ENCODE assay signal across 8 cellular contexts in the genomic region with DNA sequence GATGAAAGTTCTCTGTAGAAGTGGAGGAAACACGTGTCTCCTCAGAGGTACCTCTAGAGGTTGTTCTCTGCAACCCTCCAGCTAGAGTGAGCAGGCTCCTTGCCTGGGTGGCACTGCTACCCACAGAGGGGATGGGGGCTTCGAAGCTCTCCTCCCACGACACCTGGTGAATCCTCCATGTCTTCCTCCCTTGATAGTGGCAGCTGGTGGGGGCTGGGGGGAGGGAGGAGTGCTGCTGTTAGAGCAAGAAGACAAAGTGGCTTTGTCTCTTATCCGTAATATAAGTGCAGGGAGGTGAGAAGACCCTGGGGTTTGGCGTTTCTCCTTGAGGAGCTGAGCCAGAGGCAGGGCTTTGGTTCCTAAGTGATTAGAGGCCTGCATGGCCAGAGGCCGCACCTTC. TPM values are rescaled to one million over a fixed set of nuclear protein-coding genes. Genes with fewer than 3 reads are reported as not detected.
DNase-seq lines count a peak whose midpoint lies in the region; ATAC-seq and TF ChIP-seq lines count a peak whose summit lies in the region.

No MANE protein-coding gene starts in this region.

- intact Hi-C loops in transverse colon (cut with DNase I; ENCODE audit: low total_unique reads): no loop called here

- H3K27me3 Mint-ChIP-seq in activated CD8-positive, alpha-beta memory T cell treated with anti-CD3 and anti-CD28 coated beads, Interleukin-2, amount 10 ng/mL, durations not matched to agents 7 days and 5 days: no peaks in the 10 kb centered on the region
- no peaks in the 10 kb centered on the region for H3K27me3 Mint-ChIP-seq in effector memory CD8-positive, alpha-beta T cell
- no peaks in the 10 kb centered on the region for H3K27me3 Mint-ChIP-seq in nephron (ENCODE audit: low read depth)

- peaks cover 42% of the 10 kb centered on the region for H3K36me3 Mint-ChIP-seq in activated CD8-positive, alpha-beta memory T cell treated with anti-CD3 and anti-CD28 coated beads, Interleukin-2, amount 10 ng/mL, durations not matched to agents 7 days and 5 days
- peaks cover 30% of the 10 kb centered on the region for H3K36me3 Mint-ChIP-seq in effector memory CD8-positive, alpha-beta T cell (ENCODE audit: insufficient read depth)
- peaks cover 4% of the 10 kb centered on the region for H3K36me3 Mint-ChIP-seq in nephron (ENCODE audit: low read depth)

- H3K4me1 Mint-ChIP-seq in activated CD8-positive, alpha-beta memory T cell treated with anti-CD3 and anti-CD28 coated beads, Interleukin-2, amount 10 ng/mL, durations not matched to agents 7 days and 5 days: peaks cover 83% of the 10 kb centered on the region
- H3K4me1 Mint-ChIP-seq in effector memory CD8-positive, alpha-beta T cell (ENCODE audit: low read depth in 2 of 2): peaks cover 72 to 86% of the 10 kb centered on the region in 2 donors
- peaks cover 72% of the 10 kb centered on the region for H3K4me1 Mint-ChIP-seq in nephron

- peak overlapping the region; percentile 82 to 90 (median 87) for H3K27ac ChIP-seq in transverse colon

- TF ChIP-seq EP300 in transverse colon (IDR thresholded peaks at IDR 0.05; ENCODE audit: low read depth): no peak

- TF ChIP-seq CTCF in nephron (IDR thresholded peaks at IDR 0.05; ENCODE audit: unreplicated experiment in 3 of 3) (no peak), transverse colon (IDR thresholded peaks at IDR 0.05) (no peak)

- in situ Hi-C loops in transverse colon (cut with MboI; ENCODE audit: low pct_ligation_motif_present in 1 of 4, low pct_unique_long_range_greater_than_20kb in 1 of 4, low sequenced_read_pairs in 3 of 4): no loop called here

- H3K9me3 ChIP-seq in transverse colon: no peaks in the 10 kb centered on the region

- DNase-seq in activated CD8-positive, alpha-beta memory T cell treated with anti-CD3 and anti-CD28 coated beads, Interleukin-2, amount 10 ng/mL, durations not matched to agents 7 days and 5 days: no peak
- no peak for DNase-seq in activated CD8-positive, alpha-beta memory T cell treated with anti-CD3 and anti-CD28 coated beads, Interleukin-2, amount 50 U/mL, for 48 hours
- DNase-seq in effector memory CD8-positive, alpha-beta T cell: no peak
- no peak for DNase-seq in transverse colon
- DNase-seq in NCI-H345 (lab: John Stamatoyannopoulos, UW): no peak
- DNase-seq in amniotic stem cell (lab: John Stamatoyannopoulos, UW): no peak

- WGBS in transverse colon (ENCODE audit: low coverage in 1 of 2), 2 donors: 43 to 60% methylated on average over 3 to 6 of the region's 6 CpGs

- H3K27ac Mint-ChIP-seq in activated CD8-positive, alpha-beta memory T cell treated with anti-CD3 and anti-CD28 coated beads, Interleukin-2, amount 10 ng/mL, durations not matched to agents 7 days and 5 days: peak overlapping the region; percentile 44
- H3K27ac Mint-ChIP-seq in effector memory CD8-positive, alpha-beta T cell: peak overlapping the region; percentile 96 to 97
- H3K27ac Mint-ChIP-seq in nephron: peak overlapping the region; percentile 84 to 96 (median 93)

- H3K36me3 ChIP-seq in transverse colon: no peaks in the 10 kb centered on the region

- peaks cover 49 to 93% (median 64%) of the 10 kb centered on the region in 4 donors for H3K4me1 ChIP-seq in transverse colon

- no peak for ATAC-seq in activated CD8-positive, alpha-beta memory T cell treated with anti-CD3 and anti-CD28 coated beads, Interleukin-2, amount 10 ng/mL, durations not matched to agents 7 days and 5 days
- ATAC-seq in effector memory CD8-positive, alpha-beta T cell (replicated peaks): no peak
- ATAC-seq in GM21423 (IDR thresholded peaks at IDR 0.05; ENCODE audit: unreplicated experiment): no peak

- CTCF ChIA-PET in activated CD8-positive, alpha-beta memory T cell treated with anti-CD3 and anti-CD28 coated beads, Interleukin-2, amount 10 ng/mL, durations not matched to agents 7 days and 5 days (lab: Charles Lee): interaction anchor here (0.6 to 6.1 kb wide), 10 partner anchors 12 to 172 kb away, joined by 3 to 61 read pairs (median 3); partner anchors contain the start of gene ATP2B4

- no peak overlapping the region for H3K4me3 ChIP-seq in transverse colon

- H3K27me3 ChIP-seq in transverse colon: no peaks in the 10 kb centered on the region

- no peak overlapping the region for H3K4me3 Mint-ChIP-seq in activated CD8-positive, alpha-beta memory T cell treated with anti-CD3 and anti-CD28 coated beads, Interleukin-2, amount 10 ng/mL, durations not matched to agents 7 days and 5 days
- H3K4me3 Mint-ChIP-seq in effector memory CD8-positive, alpha-beta T cell: peak overlapping the region; percentile 72 to 79
- peak overlapping the region; percentile 37 to 76 (median 57) for H3K4me3 Mint-ChIP-seq in nephron

- no peaks in the 10 kb centered on the region for H3K9me3 Mint-ChIP-seq in activated CD8-positive, alpha-beta memory T cell treated with anti-CD3 and anti-CD28 coated beads, Interleukin-2, amount 10 ng/mL, durations not matched to agents 7 days and 5 days (ENCODE audit: low read depth)
- H3K9me3 Mint-ChIP-seq in effector memory CD8-positive, alpha-beta T cell: no peaks in the 10 kb centered on the region
- H3K9me3 Mint-ChIP-seq in nephron: no peaks in the 10 kb centered on the region

- TF ChIP-seq POLR2A in transverse colon (IDR thresholded peaks at IDR 0.05): no peak

RNA-seq across cellular contexts. Expression of gene ATP2B4, which starts 45.2 kb away (rescaled TPM):
- total RNA-seq in activated CD8-positive, alpha-beta memory T cell treated with anti-CD3 and anti-CD28 coated beads, Interleukin-2, amount 10 ng/mL, durations not matched to agents 7 days and 5 days: 100 to 1,000 TPM in 1 of 2 experiments, 10 to 100 TPM in 1; 96.1 to 130 TPM
- 100 to 1,000 TPM in 1 of 4 donors, 10 to 100 TPM in 3; 58.4 to 146 (median 79.6) TPM for total RNA-seq in transverse colon

Comparison
In these comparisons a context has a peak if more than half of its experiments do, and no peak if none do; other contexts are left out.
1. H3K27ac Mint-ChIP-seq: peak in every context shown above with its lines; median percentile 96 in effector memory CD8-positive, alpha-beta T cell; 93 in nephron; 44 in activated CD8-positive, alpha-beta memory T cell treated with anti-CD3 and anti-CD28 coated beads, Interleukin-2, amount 10 ng/mL, durations not matched to agents 7 days and 5 days.